23 cellular contexts compared by ENCODE assay signal in genomic region chr1:53408755-53409129, GRCh38. TPM values are rescaled to one million over a fixed set of nuclear protein-coding genes. Genes with fewer than 3 reads are reported as not detected.
"Had no signal": no experiment of that assay in that cellular context is flagged by ENCODE, and none has a peak within 500 bp of the region (broad histone marks: within the 10 kb centered on the region; RNA-seq: fewer than 3 reads in every experiment).

No MANE protein-coding gene starts in this region.

- H3K9me3 ChIP-seq: colonic mucosa, mucosa of descending colon, psoas muscle, right lobe of liver, uterus had no signal

- H3K9me3 Mint-ChIP-seq: endodermal cell; naive thymus-derived CD8-positive, alpha-beta T cell; neural progenitor cell had no signal

- H3K27ac ChIP-seq: colonic mucosa, hepatocyte, neural progenitor cell, psoas muscle, right lobe of liver, uterus had no signal

- H3K27me3 Mint-ChIP-seq: naive thymus-derived CD8-positive, alpha-beta T cell had no signal

- H3K4me1 ChIP-seq: colonic mucosa, neural progenitor cell, psoas muscle, right lobe of liver, uterus had no signal

- H3K4me3 Mint-ChIP-seq: endodermal cell; naive thymus-derived CD8-positive, alpha-beta T cell had no signal

- DNase-seq: colonic mucosa; dermis blood vessel endothelial cell; erythroblast; foreskin melanocyte; kidney glomerular epithelial cell; mucosa of descending colon; naive thymus-derived CD8-positive, alpha-beta T cell; occipital lobe; psoas muscle; retina; right lobe of liver; stimulated activated CD4-positive, alpha-beta T cell treated with anti-CD3 and anti-CD28 coated beads, Interleukin-12 subunit alpha, Interleukin-12 subunit beta, amount 100 ng/mL, for 4 hours; stimulated activated naive CD4-positive, alpha-beta T cell treated with Interleukin-2 at 50 U/mL for 16 hours; trophoblast cell; uterus had no signal

- H3K36me3 ChIP-seq: colonic mucosa, neural progenitor cell, right lobe of liver, uterus had no signal

- ATAC-seq: mucosa of descending colon; naive thymus-derived CD8-positive, alpha-beta T cell; right lobe of liver had no signal

- H3K4me3 ChIP-seq: colonic mucosa, hepatocyte, mucosa of descending colon, neural progenitor cell, psoas muscle, right lobe of liver, uterus had no signal

- H3K36me3 Mint-ChIP-seq: naive thymus-derived CD8-positive, alpha-beta T cell; neural progenitor cell had no signal

- H3K27me3 ChIP-seq: colonic mucosa, hepatocyte, neural progenitor cell, right lobe of liver, uterus had no signal

RNA-seq across cellular contexts. Expression of gene DMRTB1, which starts 50.5 kb away (rescaled TPM):
- total RNA-seq: cerebellum; colonic mucosa; dermis blood vessel endothelial cell; endodermal cell; endothelial cell of umbilical vein; hepatocyte; liver; lung microvascular endothelial cell; mucosa of descending colon; naive thymus-derived CD8-positive, alpha-beta T cell; occipital lobe; psoas muscle; right lobe of liver; skeletal muscle tissue; uterus had no signal
- polyA plus RNA-seq: endothelial cell of umbilical vein; hepatocyte; liver; naive thymus-derived CD8-positive, alpha-beta T cell; psoas muscle had no signal
